In the genomic region with DNA sequence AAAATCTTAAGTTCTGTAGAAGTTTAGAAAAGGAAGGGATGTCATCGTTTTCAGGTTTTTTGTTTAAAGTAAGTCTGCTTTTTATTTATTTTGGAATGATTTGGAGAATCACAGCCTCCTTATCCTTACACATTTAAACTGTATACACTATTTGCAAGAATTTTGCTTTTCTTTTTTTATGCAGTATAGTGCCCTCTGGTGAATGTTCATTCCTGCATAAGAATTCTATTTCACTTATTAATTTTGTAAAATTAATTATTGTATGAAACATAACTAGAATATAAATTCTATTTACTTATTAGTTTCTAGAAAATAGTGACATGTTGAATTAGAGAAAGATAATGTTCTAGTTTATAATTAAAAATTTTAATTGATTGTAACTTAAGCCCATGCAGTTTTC, we compare ENCODE assay signal across 31 cellular contexts. TPM values are rescaled to one million over a fixed set of nuclear protein-coding genes. Genes with fewer than 3 reads are reported as not detected.
DNase-seq lines count a peak whose midpoint lies in the region; ATAC-seq, FAIRE-seq and TF ChIP-seq lines count a peak whose summit lies in the region.
"Had no signal": no experiment of that assay in that cellular context is flagged by ENCODE, and none has a peak within 500 bp of the region (broad histone marks: within the 10 kb centered on the region; RNA-seq: fewer than 3 reads in every experiment).

No MANE protein-coding gene starts in this region.

- 50% methylated on average over 1 of the region's 1 CpG for WGBS in hepatocyte (ENCODE audit: low lambda C conversion rate, missing lambda C conversion rate)
- 25 to 32% methylated on average over 1 of the region's 1 CpG for WGBS in pancreas, 2 donors

- intact Hi-C loops in pancreas (cut with DNase I), result no loop called here

- no peaks in the 10 kb centered on the region for H3K4me1 ChIP-seq in hepatocyte (ENCODE audit: insufficient read depth)
- H3K4me1 ChIP-seq in pancreas, result no peaks in the 10 kb centered on the region
- H3K4me1 ChIP-seq: SJSA1 had no signal

- H3K36me3 ChIP-seq in hepatocyte (replicated peaks; ENCODE audit: insufficient read depth, low read depth) (no peaks in the 10 kb centered on the region), pancreas (no peaks in the 10 kb centered on the region)
- H3K36me3 ChIP-seq: SJSA1 had no signal

- peak; percentile 53; the same call in 1 of the 2 replicates for TF ChIP-seq CTCF in HFFc6 (IDR thresholded peaks at IDR 0.05)
- peak; percentile 44 for TF ChIP-seq CTCF in VCaP (conservative IDR thresholded peaks at IDR 0.05)
- peak; percentile 23 for TF ChIP-seq CTCF in hepatocyte (IDR thresholded peaks at IDR 0.05; ENCODE audit: poor library complexity)
- no peak for TF ChIP-seq CTCF in pancreas (IDR thresholded peaks at IDR 0.05)
- no peak for TF ChIP-seq CTCF in omental fat pad (IDR thresholded peaks at IDR 0.05)

- H3K4me1 Mint-ChIP-seq in HFFc6 (ENCODE audit: low read depth), result no peaks in the 10 kb centered on the region
- no peaks in the 10 kb centered on the region for H3K4me1 Mint-ChIP-seq in activated naive CD4-positive, alpha-beta T cell treated with anti-CD3 and anti-CD28 coated beads, Interleukin-2, amount 10 ng/mL, durations not matched to agents 7 days and 5 days
- H3K4me1 Mint-ChIP-seq: B cell; CD14-positive monocyte; CD8-positive, alpha-beta memory T cell; GM23338; H9 had no signal

- no peak overlapping the region for H3K27ac Mint-ChIP-seq in HFFc6
- H3K27ac Mint-ChIP-seq in activated naive CD4-positive, alpha-beta T cell treated with anti-CD3 and anti-CD28 coated beads, Interleukin-2, amount 10 ng/mL, durations not matched to agents 7 days and 5 days, result no peak overlapping the region
- H3K27ac Mint-ChIP-seq: B cell; CD14-positive monocyte; CD8-positive, alpha-beta memory T cell; GM23338; H9 had no signal

- H3K27me3 Mint-ChIP-seq in HFFc6 (ENCODE audit: insufficient read depth), result no peaks in the 10 kb centered on the region; the same call in 1 of the 2 replicates
- H3K27me3 Mint-ChIP-seq in activated naive CD4-positive, alpha-beta T cell treated with anti-CD3 and anti-CD28 coated beads, Interleukin-2, amount 10 ng/mL, durations not matched to agents 7 days and 5 days, result no peaks in the 10 kb centered on the region
- H3K27me3 Mint-ChIP-seq: B cell had no signal

- ATAC-seq in pancreas (no peak), omental fat pad (ENCODE audit: low FRiP score) (no peak), HG03025 (IDR thresholded peaks at IDR 0.05; ENCODE audit: low FRiP score, unreplicated experiment) (no peak)
- ATAC-seq: GM23338, PC-3 had no signal

- H3K9me2 ChIP-seq in hepatocyte (replicated peaks; ENCODE audit: insufficient read depth), result no peaks in the 10 kb centered on the region

- no peak overlapping the region for H3K4me3 ChIP-seq in hepatocyte
- no peak overlapping the region for H3K4me3 ChIP-seq in pancreas
- H3K4me3 ChIP-seq: GM23338, SJSA1 had no signal

- peaks cover 4% of the 10 kb centered on the region; the same call in 1 of the 2 replicates for H3K9me3 Mint-ChIP-seq in HFFc6
- peaks cover 2% of the 10 kb centered on the region for H3K9me3 Mint-ChIP-seq in activated naive CD4-positive, alpha-beta T cell treated with anti-CD3 and anti-CD28 coated beads, Interleukin-2, amount 10 ng/mL, durations not matched to agents 7 days and 5 days

- CTCF ChIA-PET in activated naive CD4-positive, alpha-beta T cell treated with anti-CD3 and anti-CD28 coated beads, Interleukin-2, amount 10 ng/mL, durations not matched to agents 7 days and 5 days (lab: Charles Lee), result no interaction called here

- no peak overlapping the region for H3K4me3 Mint-ChIP-seq in HFFc6
- H3K4me3 Mint-ChIP-seq in activated naive CD4-positive, alpha-beta T cell treated with anti-CD3 and anti-CD28 coated beads, Interleukin-2, amount 10 ng/mL, durations not matched to agents 7 days and 5 days, result no peak overlapping the region
- H3K4me3 Mint-ChIP-seq: B cell; CD14-positive monocyte; CD8-positive, alpha-beta memory T cell; GM23338; H9 had no signal

- no peaks in the 10 kb centered on the region for H3K79me2 ChIP-seq in hepatocyte

- DNase-seq in HFFc6, result no peak
- no peak for DNase-seq in hepatocyte (ENCODE audit: low spot score)
- DNase-seq in pancreas, result no peak
- no peak for DNase-seq in activated naive CD4-positive, alpha-beta T cell treated with anti-CD3 and anti-CD28 coated beads, Interleukin-2, amount 10 ng/mL, durations not matched to agents 7 days and 5 days
- DNase-seq in medulla oblongata (ENCODE audit: extremely low spot score), result no peak
- DNase-seq in omental fat pad (ENCODE audit: low spot score), result no peak
- DNase-seq: Calu3; CD8-positive, alpha-beta memory T cell; DMS79 treated with DMSO at 0.1 percent for 48 hours; GF-D8; H9; Karpas-422; NCI-H1092; NCI-H1436; NCI-H187; NCI-H2081 treated with DMSO at 0.1 percent for 48 hours; NCI-H2171; NCI-H226; NCI-H510A; NCI-H69; PC-3; Right ventricle myocardium superior; RPMI8226 had no signal

- no peak overlapping the region for H2AFZ ChIP-seq in hepatocyte
- H2AFZ ChIP-seq: GM23338 had no signal

- H3K36me3 Mint-ChIP-seq in HFFc6 (ENCODE audit: low read depth), result no peaks in the 10 kb centered on the region
- H3K36me3 Mint-ChIP-seq in activated naive CD4-positive, alpha-beta T cell treated with anti-CD3 and anti-CD28 coated beads, Interleukin-2, amount 10 ng/mL, durations not matched to agents 7 days and 5 days, result no peaks in the 10 kb centered on the region
- H3K36me3 Mint-ChIP-seq: CD14-positive monocyte; CD8-positive, alpha-beta memory T cell had no signal

- no peaks in the 10 kb centered on the region for H4K20me1 ChIP-seq in hepatocyte (ENCODE audit: insufficient read depth, poor library complexity, severe bottlenecking)

- H3K4me2 ChIP-seq in hepatocyte, result no peak overlapping the region
- H3K4me2 ChIP-seq: GM23338 had no signal

- FAIRE-seq in pancreas (lab: Jason Lieb, UNC), result peak; percentile 71
- FAIRE-seq: GM12891 had no signal

- H3K27me3 ChIP-seq in hepatocyte (no peaks in the 10 kb centered on the region), pancreas (peaks cover 0 to 5% (median 0%) of the 10 kb centered on the region in 4 donors)
- H3K27me3 ChIP-seq: SJSA1 had no signal

- H3K27ac ChIP-seq in VCaP (no peak overlapping the region), hepatocyte (no peak overlapping the region), pancreas (no peak overlapping the region)
- H3K27ac ChIP-seq: SJSA1 had no signal

- no peaks in the 10 kb centered on the region for H3K9me3 ChIP-seq in hepatocyte (ENCODE audit: low read depth)
- H3K9me3 ChIP-seq in pancreas, result no peaks in the 10 kb centered on the region
- H3K9me3 ChIP-seq: SJSA1 had no signal

RNA-seq across cellular contexts. Expression of gene DACH2, which starts 44.6 kb away (rescaled TPM):
- not detected for total RNA-seq in HFFc6 (2021; fragmentation: NEBNext Ultra II Directional; extraction: Animal tissue kit (Norgen Biotek cat#: 25700))
- total RNA-seq in hepatocyte (0.67 and 0.80 TPM in 2 replicates), pancreas (under 1 TPM; 0.06 to 0.40 (median 0.23) TPM), omental fat pad (not detected)
- polyA plus RNA-seq in hepatocyte (0.36 and 0.87 TPM in 2 replicates), pancreas (1 to 10 TPM in 1 of 2 donors, under 1 TPM in 1; 0.27 to 2.7 TPM)
- total RNA-seq: A673; B cell; Calu3; CD8-positive, alpha-beta memory T cell; PC-3; Right ventricle myocardium superior; SJSA1 had no signal
- polyA plus RNA-seq: CD14-positive monocyte; CD8-positive, alpha-beta memory T cell had no signal

Comparison
In these comparisons a context has a peak if more than half of its experiments do, and no peak if none do; other contexts are left out.
1. CTCF ChIP-seq: peak in HFFc6 (single experiment), VCaP (single experiment) and hepatocyte (single experiment); none in pancreas (0 of 4) and omental fat pad (0 of 3).